In genomic region chr5:127434588-127434987, GRCh38 we compare ENCODE assay signal across 20 cellular contexts.
DNase-seq lines count a peak whose midpoint lies in the region; ATAC-seq, FAIRE-seq and TF ChIP-seq lines count a peak whose summit lies in the region.
"Had no signal": no experiment of that assay in that cellular context is flagged by ENCODE, and none has a peak within 500 bp of the region (broad histone marks: within the 10 kb centered on the region; RNA-seq: fewer than 3 reads in every experiment).

No MANE protein-coding gene starts in this region.

- no peak for TF ChIP-seq CTCF in right atrium auricular region (IDR thresholded peaks at IDR 0.05)
- no peak for TF ChIP-seq CTCF in dorsolateral prefrontal cortex (IDR thresholded peaks at IDR 0.05 in 54 of 56, conservative IDR thresholded peaks at IDR 0.05 in 2 of 56; ENCODE audit: low read depth in 1 of 56, partially characterized antibody in 56 of 56)
- no peak for TF ChIP-seq CTCF in progenitor cell of endocrine pancreas (IDR thresholded peaks at IDR 0.05; ENCODE audit: unreplicated experiment)

- intact Hi-C loops in right cardiac atrium (cut with DNase I) (no loop called here), dorsolateral prefrontal cortex (cut with DNase I) (loop anchor here in 1 of 2 donors (5.0 kb wide), 1 partner anchor 82 kb away; no protein-coding TSS in a partner anchor)

- H3K36me3 Mint-ChIP-seq in progenitor cell of endocrine pancreas (ENCODE audit: insufficient read depth) = no peaks in the 10 kb centered on the region

- no peak overlapping the region for H3K9ac ChIP-seq in neuronal stem cell (ENCODE audit: low read depth, low read length, poor library complexity)

- no peaks in the 10 kb centered on the region for H3K27me3 ChIP-seq in right cardiac atrium (ENCODE audit: control insufficient read depth, insufficient read depth)
- no peaks in the 10 kb centered on the region for H3K27me3 ChIP-seq in right atrium auricular region
- no peaks in the 10 kb centered on the region for H3K27me3 ChIP-seq in dorsolateral prefrontal cortex
- no peaks in the 10 kb centered on the region for H3K27me3 ChIP-seq in neuronal stem cell (ENCODE audit: control insufficient read depth in 3 of 3, insufficient read depth in 3 of 3, low read depth in 1 of 3, low read length in 3 of 3)

- no peak overlapping the region for H3K4me2 ChIP-seq in neuronal stem cell (ENCODE audit: insufficient read depth, low read length, poor library complexity, severe bottlenecking)
- H3K4me2 ChIP-seq: A549 had no signal

- H3K23ac ChIP-seq in neuronal stem cell (ENCODE audit: low read depth, low read length, poor library complexity) = no peak overlapping the region

- no peaks in the 10 kb centered on the region for H3K27me3 Mint-ChIP-seq in progenitor cell of endocrine pancreas
- H3K27me3 Mint-ChIP-seq: CD4-positive, alpha-beta T cell had no signal

- no peak for FAIRE-seq in RCC 7860 (lab: Jason Lieb, UNC)
- FAIRE-seq in GM19239 (lab: Jason Lieb, UNC) = no peak
- FAIRE-seq: A549, GM12892, GM18507, H1 had no signal

- H4K91ac ChIP-seq in neuronal stem cell (ENCODE audit: low read depth, low read length, poor library complexity) = peak overlapping the region; percentile 22

- no peak overlapping the region for H2AK5ac ChIP-seq in neuronal stem cell (ENCODE audit: low read depth, low read length)

- H3K9me3 ChIP-seq in right cardiac atrium (ENCODE audit: control insufficient read depth, low read length) = no peaks in the 10 kb centered on the region
- H3K9me3 ChIP-seq in right atrium auricular region = no peaks in the 10 kb centered on the region
- no peaks in the 10 kb centered on the region for H3K9me3 ChIP-seq in neuronal stem cell (replicated peaks in 1 of 2; ENCODE audit: control insufficient read depth in 2 of 2, insufficient read depth in 1 of 2, low read depth in 1 of 2, low read length in 2 of 2)
- H3K9me3 ChIP-seq: A549 had no signal

- no peaks in the 10 kb centered on the region for H3K79me1 ChIP-seq in neuronal stem cell (ENCODE audit: low read depth, low read length)

- peaks cover 48% of the 10 kb centered on the region for H3K4me1 Mint-ChIP-seq in progenitor cell of endocrine pancreas (ENCODE audit: low read depth)

- no peaks in the 10 kb centered on the region for H3K9me3 Mint-ChIP-seq in progenitor cell of endocrine pancreas (ENCODE audit: low read depth)
- H3K9me3 Mint-ChIP-seq: CD4-positive, alpha-beta T cell had no signal

- no peaks in the 10 kb centered on the region for H3K36me3 ChIP-seq in right atrium auricular region
- H3K36me3 ChIP-seq in neuronal stem cell (replicated peaks in 1 of 2; ENCODE audit: control insufficient read depth in 2 of 2, insufficient read depth in 2 of 2, low read length in 2 of 2) = no peaks in the 10 kb centered on the region

- peak overlapping the region; percentile 77 for H2BK15ac ChIP-seq in neuronal stem cell (ENCODE audit: low read length)

- no peak overlapping the region for H2AFZ ChIP-seq in neuronal stem cell (ENCODE audit: low read length)

- H3K27ac Mint-ChIP-seq in progenitor cell of endocrine pancreas = no peak overlapping the region
- H3K27ac Mint-ChIP-seq: CD4-positive, alpha-beta T cell had no signal

- H3K4me3 Mint-ChIP-seq in progenitor cell of endocrine pancreas (ENCODE audit: low read depth) = no peak overlapping the region
- H3K4me3 Mint-ChIP-seq: CD4-positive, alpha-beta T cell had no signal

- H3K18ac ChIP-seq in neuronal stem cell (ENCODE audit: low read length) = peak overlapping the region; percentile 92

- 93% methylated on average over 12 of the region's 12 CpGs for WGBS in right cardiac atrium
- WGBS in neuronal stem cell (ENCODE audit: extremely low coverage in 2 of 2, insufficient read length in 2 of 2, insufficient replicate concordance in 1 of 2), 2 donors = no CpG with 5 or more reads among the region's 12 CpGs

- H3K4me3 ChIP-seq in right cardiac atrium (ENCODE audit: low read length) = no peak overlapping the region
- no peak overlapping the region for H3K4me3 ChIP-seq in right atrium auricular region
- no peak overlapping the region for H3K4me3 ChIP-seq in dorsolateral prefrontal cortex
- no peak overlapping the region for H3K4me3 ChIP-seq in neuronal stem cell (ENCODE audit: low read length in 2 of 2)
- H3K4me3 ChIP-seq: A549 had no signal

- no peak overlapping the region for H2BK120ac ChIP-seq in neuronal stem cell (ENCODE audit: low read depth, low read length)

- H3K4ac ChIP-seq in neuronal stem cell (ENCODE audit: low read length) = no peak overlapping the region

- DNase-seq in right cardiac atrium = peak in 2 of 3 donors; percentile 24 to 45
- DNase-seq in right atrium auricular region (ENCODE audit: low spot score) = no peak
- no peak for DNase-seq in dorsolateral prefrontal cortex
- DNase-seq in neuronal stem cell (ENCODE audit: low spot score) = no peak
- DNase-seq in RCC 7860 (ENCODE audit: low spot score) = no peak
- no peak for DNase-seq in progenitor cell of endocrine pancreas (ENCODE audit: low spot score, unreplicated experiment)
- DNase-seq in MV-4-11 (lab: John Stamatoyannopoulos, UW) = no peak
- no peak for DNase-seq in GM19239 (ENCODE audit: insufficient read length, low spot score)
- DNase-seq: AML-193; CD4-positive, alpha-beta T cell; DMS153; DMS79; GDM1; HCEC 1CT had no signal

- no peak overlapping the region for H2BK5ac ChIP-seq in neuronal stem cell (ENCODE audit: low read length)

- H3K27ac ChIP-seq in right cardiac atrium (ENCODE audit: low read length) (no peak overlapping the region), right atrium auricular region (no peak overlapping the region), dorsolateral prefrontal cortex (peak overlapping the region in 44 of 59 donors; percentile 0 to 88 (median 58)), neuronal stem cell (replicated peaks; ENCODE audit: low read length) (no peak overlapping the region)
- H3K27ac ChIP-seq: 22Rv1, A549, C4-2B had no signal

- ATAC-seq in right cardiac atrium = no peak
- ATAC-seq: A549 had no signal

- H4K8ac ChIP-seq in neuronal stem cell (ENCODE audit: low read depth, low read length) = no peak overlapping the region

- peak overlapping the region; percentile 77 for H3K14ac ChIP-seq in neuronal stem cell (ENCODE audit: low read length)

- H2BK12ac ChIP-seq in neuronal stem cell (ENCODE audit: low read length) = no peak overlapping the region

- peaks cover 2% of the 10 kb centered on the region for H3K4me1 ChIP-seq in right cardiac atrium (ENCODE audit: control insufficient read depth, insufficient read depth, low read length)
- H3K4me1 ChIP-seq in right atrium auricular region = no peaks in the 10 kb centered on the region
- H3K4me1 ChIP-seq in neuronal stem cell (ENCODE audit: control insufficient read depth in 2 of 2, insufficient read depth in 1 of 2, low read depth in 1 of 2, low read length in 2 of 2) = peaks cover 4% of the 10 kb centered on the region in 2 donors

Comparison
In these comparisons a context has a peak if more than half of its experiments do, and no peak if none do; other contexts are left out.
1. DNase-seq: peak in right cardiac atrium (2 of 3); none in right atrium auricular region (single experiment), dorsolateral prefrontal cortex (0 of 10), neuronal stem cell (single experiment), RCC 7860 (single experiment), progenitor cell of endocrine pancreas (single experiment), MV-4-11 (single experiment) and GM19239 (single experiment).
2. H3K27ac ChIP-seq: peak in dorsolateral prefrontal cortex (44 of 59); none in right cardiac atrium (single experiment), right atrium auricular region (0 of 2) and neuronal stem cell (single experiment).